ENCODE assay signal across 8 cellular contexts in the genomic region with DNA sequence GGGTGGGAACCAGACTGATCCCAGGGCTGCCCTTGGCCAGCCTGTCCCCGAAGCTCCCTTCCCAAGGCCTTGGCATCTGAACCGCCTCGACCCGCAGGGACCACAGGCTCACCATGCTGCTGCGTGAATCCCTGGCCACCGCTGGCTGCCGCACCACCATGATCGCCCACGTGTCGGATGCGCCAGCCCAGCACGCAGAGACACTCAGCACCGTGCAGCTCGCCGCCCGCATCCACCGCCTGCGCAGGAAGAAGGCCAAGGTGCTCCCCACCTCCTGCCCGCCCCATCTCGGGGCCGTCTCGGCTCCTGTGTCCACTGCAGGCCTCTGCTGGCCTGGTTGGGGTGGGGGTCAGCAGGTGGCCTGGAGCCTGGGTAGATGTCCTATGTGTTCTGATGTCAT. TPM values are rescaled to one million over a fixed set of nuclear protein-coding genes. Genes with fewer than 3 reads are reported as not detected.
"Had no signal": no experiment of that assay in that cellular context is flagged by ENCODE, and none has a peak within 500 bp of the region (broad histone marks: within the 10 kb centered on the region; RNA-seq: fewer than 3 reads in every experiment).

No MANE protein-coding gene starts in this region.

- H3K4me3 ChIP-seq: GM12878 had no signal

- FAIRE-seq: G401.6, GM12878, GM12891, GM12892, GM18507, GM19239 had no signal

- DNase-seq: GDM1, GF-D8 had no signal

RNA-seq across cellular contexts. Expression of a gene that starts 35.7 kb away (rescaled TPM):
- polyA plus RNA-seq: GM12878 had no signal
